ENCODE assay signal across 23 cellular contexts in the genomic region with DNA sequence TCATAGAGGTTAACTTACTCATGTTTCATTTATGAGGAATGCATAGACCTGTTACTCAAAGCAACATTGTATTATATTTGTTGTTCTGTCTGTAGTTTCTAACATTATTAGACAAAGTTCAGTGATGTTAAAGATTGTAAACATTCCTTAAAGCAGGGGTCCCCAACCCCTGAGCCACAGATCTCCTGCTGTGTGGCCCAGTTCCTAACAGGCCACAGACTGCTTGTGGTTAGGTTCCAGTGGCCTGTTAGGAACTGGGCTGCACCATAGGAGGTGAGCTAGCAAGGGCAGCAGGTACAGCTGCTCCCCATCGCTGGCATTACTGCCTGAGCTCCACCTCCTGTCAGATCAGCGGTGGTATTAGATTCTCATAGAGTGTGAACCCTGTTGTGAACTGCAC.
A peak's percentile ranks its signal among the peaks of the same experiment; 100 is the strongest.
DNase-seq lines count a peak whose midpoint lies in the region; ATAC-seq and TF ChIP-seq lines count a peak whose summit lies in the region.
"Had no signal": no experiment of that assay in that cellular context is flagged by ENCODE, and none has a peak within 500 bp of the region (broad histone marks: within the 10 kb centered on the region; RNA-seq: fewer than 3 reads in every experiment).

No MANE protein-coding gene starts in this region.

- no peaks in the 10 kb centered on the region for H3K27me3 Mint-ChIP-seq in stimulated activated naive B cell treated with anti-CD40 and anti-IgM and Interleukin-4, amounts not matched to agents 10 μg/mL and 1 μg/mL and 100 μg/mL, for 72 hours
- H3K27me3 Mint-ChIP-seq: activated CD4-positive, alpha-beta memory T cell treated with anti-CD3 and anti-CD28 coated beads for 36 hours; CD4-positive, alpha-beta memory T cell; naive B cell had no signal

- H3K4me1 ChIP-seq in SJCRH30, result peaks cover 13% of the 10 kb centered on the region
- peaks cover 22% of the 10 kb centered on the region for H3K4me1 ChIP-seq in skeletal muscle satellite cell (ENCODE audit: control insufficient read depth, insufficient read depth, low read length)
- peaks cover 0 to 5% (median 0%) of the 10 kb centered on the region in 3 donors for H3K4me1 ChIP-seq in esophagus squamous epithelium

- ATAC-seq in stimulated activated naive B cell treated with anti-CD40 and anti-IgM and Interleukin-4, amounts not matched to agents 10 μg/mL and 1 μg/mL and 100 μg/mL, for 72 hours (replicated peaks), result no peak
- ATAC-seq: GM12878, GM23338, HepG2, WTC11 had no signal

- TF ChIP-seq POLR2A in esophagus squamous epithelium (IDR thresholded peaks at IDR 0.05), result no peak

- no peaks in the 10 kb centered on the region for H3K9me3 ChIP-seq in SJCRH30 (replicated peaks)
- no peaks in the 10 kb centered on the region for H3K9me3 ChIP-seq in skeletal muscle satellite cell (replicated peaks; ENCODE audit: low read length)
- H3K9me3 ChIP-seq in esophagus squamous epithelium, result no peaks in the 10 kb centered on the region

- H3K27me3 ChIP-seq in SJCRH30 (no peaks in the 10 kb centered on the region), skeletal muscle satellite cell (ENCODE audit: control insufficient read depth, insufficient read depth, low read length) (no peaks in the 10 kb centered on the region), esophagus squamous epithelium (no peaks in the 10 kb centered on the region)

- H3K4me3 Mint-ChIP-seq in stimulated activated naive B cell treated with anti-CD40 and anti-IgM and Interleukin-4, amounts not matched to agents 10 μg/mL and 1 μg/mL and 100 μg/mL, for 72 hours, result no peak overlapping the region
- H3K4me3 Mint-ChIP-seq: activated CD4-positive, alpha-beta memory T cell treated with anti-CD3 and anti-CD28 coated beads for 36 hours; CD4-positive, alpha-beta memory T cell; GM23338; naive B cell; T-helper 2 cell treated with Interferon-gamma antibody and Interleukin-4, amounts not matched to agents 5 μg/mL and 100 μg/mL, for 36 hours; WTC11 had no signal

- no peak overlapping the region for H3K27ac ChIP-seq in SJCRH30
- H3K27ac ChIP-seq in esophagus squamous epithelium, result no peak overlapping the region
- H3K27ac ChIP-seq: HL-60, PC-9 had no signal

- H3K27ac Mint-ChIP-seq in stimulated activated naive B cell treated with anti-CD40 and anti-IgM and Interleukin-4, amounts not matched to agents 10 μg/mL and 1 μg/mL and 100 μg/mL, for 72 hours, result no peak overlapping the region
- H3K27ac Mint-ChIP-seq: activated CD4-positive, alpha-beta memory T cell treated with anti-CD3 and anti-CD28 coated beads for 36 hours; GM23338; T-helper 2 cell treated with Interferon-gamma antibody and Interleukin-4, amounts not matched to agents 5 μg/mL and 100 μg/mL, for 36 hours; WTC11 had no signal

- peak overlapping the region; percentile 36 for H3K4me2 ChIP-seq in skeletal muscle satellite cell (ENCODE audit: low read length)
- H3K4me2 ChIP-seq: GM23338, PC-9 had no signal

- no peak overlapping the region for H3K9ac ChIP-seq in skeletal muscle satellite cell (ENCODE audit: low read depth, low read length)

- intact Hi-C loops in esophagus squamous epithelium (cut with DNase I), result no loop called here

- 100% methylated on average over 2 of the region's 2 CpGs; no CpG with 5 or more reads in 1 of the 2 donors for WGBS in esophagus squamous epithelium, 2 donors

- DNase-seq in EH (ENCODE audit: low read depth) (peak; percentile 73), SJCRH30 (peak; percentile 17 to 33), choroid plexus epithelial cell (ENCODE audit: low read depth) (peak; percentile 83), cerebellum (ENCODE audit: low spot score) (no peak), esophagus squamous epithelium (lab: John Stamatoyannopoulos, UW) (no peak)
- DNase-seq in stimulated activated naive B cell treated with anti-CD40 and anti-IgM and Interleukin-4, amounts not matched to agents 10 μg/mL and 1 μg/mL and 100 μg/mL, for 72 hours, result no peak
- DNase-seq: activated CD4-positive, alpha-beta memory T cell treated with anti-CD3 and anti-CD28 coated beads for 36 hours; activated effector memory CD4-positive, alpha-beta T cell treated with Interleukin-2 at 50 U/mL for 16 hours; CD4-positive, alpha-beta memory T cell; DMS53; left cardiac atrium; naive B cell; NCI-H1092 treated with DMSO at 0.1 percent for 48 hours; NCI-H2081; NCI-H345; PC-9 had no signal

- peaks cover 17 to 34% of the 10 kb centered on the region in 2 donors for H3K4me1 Mint-ChIP-seq in stimulated activated naive B cell treated with anti-CD40 and anti-IgM and Interleukin-4, amounts not matched to agents 10 μg/mL and 1 μg/mL and 100 μg/mL, for 72 hours

- H3K9me3 Mint-ChIP-seq in stimulated activated naive B cell treated with anti-CD40 and anti-IgM and Interleukin-4, amounts not matched to agents 10 μg/mL and 1 μg/mL and 100 μg/mL, for 72 hours, result no peaks in the 10 kb centered on the region
- H3K9me3 Mint-ChIP-seq: activated CD4-positive, alpha-beta memory T cell treated with anti-CD3 and anti-CD28 coated beads for 36 hours; CD4-positive, alpha-beta memory T cell; naive B cell had no signal

- peaks cover 8 to 45% of the 10 kb centered on the region in 2 donors for H3K36me3 Mint-ChIP-seq in stimulated activated naive B cell treated with anti-CD40 and anti-IgM and Interleukin-4, amounts not matched to agents 10 μg/mL and 1 μg/mL and 100 μg/mL, for 72 hours

- TF ChIP-seq CTCF in choroid plexus epithelial cell (conservative IDR thresholded peaks at IDR 0.05; ENCODE audit: low read depth, low read length), result no peak
- no peak for TF ChIP-seq CTCF in esophagus squamous epithelium (IDR thresholded peaks at IDR 0.05)

- H3K4me3 ChIP-seq in SJCRH30 (no peak overlapping the region), choroid plexus epithelial cell (ENCODE audit: low read depth, low read length) (no peak overlapping the region), skeletal muscle satellite cell (ENCODE audit: low read length) (no peak overlapping the region), esophagus squamous epithelium (no peak overlapping the region)
- H3K4me3 ChIP-seq: GM12878, GM23338, PC-9 had no signal

- no peaks in the 10 kb centered on the region for H3K36me3 ChIP-seq in SJCRH30
- no peaks in the 10 kb centered on the region for H3K36me3 ChIP-seq in skeletal muscle satellite cell (ENCODE audit: insufficient read depth, low read length)
- no peaks in the 10 kb centered on the region for H3K36me3 ChIP-seq in esophagus squamous epithelium

Comparison
In these comparisons a context has a peak if more than half of its experiments do, and no peak if none do; other contexts are left out.
1. DNase-seq: peak in EH (single experiment), SJCRH30 (2 of 2) and choroid plexus epithelial cell (single experiment); none in cerebellum (single experiment), esophagus squamous epithelium (single experiment) and stimulated activated naive B cell treated with anti-CD40 and anti-IgM and Interleukin-4, amounts not matched to agents 10 μg/mL and 1 μg/mL and 100 μg/mL, for 72 hours (single experiment).